ENCODE assay signal across 8 cellular contexts in genomic region chr18:58671941-58672565, GRCh38. TPM values are rescaled to one million over a fixed set of nuclear protein-coding genes. Genes with fewer than 3 reads are reported as not detected.
DNase-seq lines count a peak whose midpoint lies in the region; ATAC-seq and TF ChIP-seq lines count a peak whose summit lies in the region.

No MANE protein-coding gene starts in this region.

- DNase-seq in AG20443 (ENCODE audit: low spot score) (peak; percentile 52), HT1080 (ENCODE audit: low read depth) (peak; percentile 38), activated B cell treated with CpG ODN at 0.5 μM for 24 hours (no peak), germinal center (ENCODE audit: low spot score) (peak; percentile 65), ovary (no peak), ecto neural progenitor cell (ENCODE audit: low spot score) (no peak)

- H3K27ac ChIP-seq in ovary, result peak overlapping the region; percentile 80 to 93

- no peaks in the 10 kb centered on the region for H3K9me3 Mint-ChIP-seq in activated B cell treated with CpG ODN at 0.5 μM for 24 hours

- no peaks in the 10 kb centered on the region for H3K27me3 ChIP-seq in ovary

- H3K4me1 Mint-ChIP-seq in activated B cell treated with CpG ODN at 0.5 μM for 24 hours, result peaks cover 76% of the 10 kb centered on the region

- CTCF ChIA-PET in activated B cell treated with CpG ODN at 0.5 μM for 24 hours (lab: Charles Lee), result interaction anchor here (0.9 to 4.0 kb wide), 11 partner anchors 12 to 145 kb away, joined by 3 to 28 read pairs (median 5); no protein-coding TSS in a partner anchor

- POLR2A ChIA-PET in activated B cell treated with CpG ODN at 0.5 μM for 24 hours (lab: Charles Lee), result interaction anchor here (0.5 to 4.6 kb wide), 32 partner anchors 8 to 401 kb away, joined by 3 to 190 read pairs (median 6); no protein-coding TSS in a partner anchor

- peak overlapping the region; percentile 92 for H3K4me3 ChIP-seq in ovary

- peak; percentile 27 for ATAC-seq in GM19025 (IDR thresholded peaks at IDR 0.05; ENCODE audit: low read depth, unreplicated experiment)
- ATAC-seq in activated B cell treated with CpG ODN at 0.5 μM for 24 hours (ENCODE audit: low read depth), result peak; percentile 23
- no peak for ATAC-seq in GM18861 (IDR thresholded peaks at IDR 0.05; ENCODE audit: unreplicated experiment)

- peaks cover 3% of the 10 kb centered on the region for H3K4me1 ChIP-seq in ovary (ENCODE audit: insufficient read depth)

- no peaks in the 10 kb centered on the region for H3K36me3 ChIP-seq in ovary

- peak overlapping the region; percentile 95 for H3K27ac Mint-ChIP-seq in activated B cell treated with CpG ODN at 0.5 μM for 24 hours

- no peak for TF ChIP-seq POLR2A in ovary (IDR thresholded peaks at IDR 0.05)

- peaks cover 43% of the 10 kb centered on the region for H3K36me3 Mint-ChIP-seq in activated B cell treated with CpG ODN at 0.5 μM for 24 hours (ENCODE audit: low read depth)

- TF ChIP-seq EP300 in ovary (IDR thresholded peaks at IDR 0.05), result no peak

- no peaks in the 10 kb centered on the region for H3K27me3 Mint-ChIP-seq in activated B cell treated with CpG ODN at 0.5 μM for 24 hours

- intact Hi-C loops in activated B cell treated with CpG ODN at 0.5 μM for 24 hours (cut with micrococcal nuclease), result loop anchor here (1.0 to 10.0 kb wide), 12 partner anchors 10 to 627 kb away; partner anchors contain the start of gene NEDD4L
- intact Hi-C loops in ovary (cut with DNase I), result no loop called here

- no peaks in the 10 kb centered on the region for H3K9me3 ChIP-seq in ovary

- H3K4me3 Mint-ChIP-seq in activated B cell treated with CpG ODN at 0.5 μM for 24 hours, result peak overlapping the region; percentile 95

- TF ChIP-seq CTCF in activated B cell treated with CpG ODN at 0.5 μM for 24 hours (IDR thresholded peaks at IDR 0.05) (no peak), ovary (IDR thresholded peaks at IDR 0.05) (no peak)

- 1 to 2% (median 2%) methylated on average over 25 of the region's 25 CpGs for WGBS in ovary, 3 donors

RNA-seq across cellular contexts. Expression of gene MALT1, which starts 0.8 kb away (rescaled TPM):
- total RNA-seq in HT1080 (2014; rRNA removed; shearing (Covaris generic)), result 27.8 and 34.9 TPM in 2 replicates
- polyA plus RNA-seq in HT1080 (2015; cell fraction: cytosol; rRNA removed), result 19.4 and 20.7 TPM in 2 replicates
- 43.2 and 50.8 TPM in 2 replicates for polyA plus RNA-seq in HT1080 (2015; cell fraction: nucleus; rRNA removed)
- total RNA-seq in activated B cell treated with CpG ODN at 0.5 μM for 24 hours, result 61.6 and 75.6 TPM in 2 replicates
- total RNA-seq in ovary, result 10 to 100 TPM; 14.5 to 24.7 (median 19.0) TPM
- polyA plus RNA-seq in ovary, result 10 to 100 TPM in 1 of 2 donors, 1 to 10 TPM in 1; 9.0 to 14.3 TPM

RNA-seq across cellular contexts. Expression of gene ALPK2, which starts 43.2 kb away (rescaled TPM):
- 7.7 and 8.9 TPM in 2 replicates for total RNA-seq in HT1080 (2014; rRNA removed; shearing (Covaris generic))
- polyA plus RNA-seq in HT1080 (2015; cell fraction: cytosol; rRNA removed), result 3.7 and 4.9 TPM in 2 replicates
- polyA plus RNA-seq in HT1080 (2015; cell fraction: nucleus; rRNA removed), result 21.5 and 24.0 TPM in 2 replicates
- 0.05 and 0.13 TPM in 2 replicates for total RNA-seq in activated B cell treated with CpG ODN at 0.5 μM for 24 hours
- under 1 TPM in 5 of 7 donors, not detected in 2; 0.08 to 0.34 (median 0.25) TPM for total RNA-seq in ovary
- polyA plus RNA-seq in ovary, result under 1 TPM; 0.05 to 0.53 TPM

Comparison
In these comparisons a context has a peak if more than half of its experiments do, and no peak if none do; other contexts are left out.
1. DNase-seq: peak in AG20443 (single experiment), HT1080 (single experiment) and germinal center (single experiment); none in activated B cell treated with CpG ODN at 0.5 μM for 24 hours (single experiment), ovary (0 of 5) and ecto neural progenitor cell (single experiment).